30 cellular contexts compared by ENCODE assay signal in the genomic region with DNA sequence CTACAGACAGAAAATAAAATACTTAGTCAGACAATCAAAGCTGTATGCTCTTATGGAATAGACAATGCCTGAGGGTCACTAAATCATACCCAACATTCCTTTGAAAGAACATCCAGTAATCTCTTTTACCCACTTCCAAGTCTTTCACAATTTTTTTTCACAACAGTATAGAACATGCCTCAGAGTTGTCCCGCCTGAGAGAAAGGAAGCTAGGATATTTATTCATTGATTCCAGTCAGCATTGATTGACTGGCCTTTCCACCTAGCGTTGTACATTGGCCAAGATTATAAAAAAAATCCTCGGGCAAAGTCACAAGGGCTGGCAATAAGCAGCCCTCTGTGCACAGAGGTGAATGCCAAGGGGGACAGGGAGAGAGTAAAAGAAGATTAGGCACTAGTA.
DNase-seq lines count a peak whose midpoint lies in the region; ATAC-seq and TF ChIP-seq lines count a peak whose summit lies in the region.
"Had no signal": no experiment of that assay in that cellular context is flagged by ENCODE, and none has a peak within 500 bp of the region (broad histone marks: within the 10 kb centered on the region; RNA-seq: fewer than 3 reads in every experiment).

No MANE protein-coding gene starts in this region.

- CTCF ChIA-PET in mammary epithelial cell (lab: Charles Lee; ENCODE audit: low non-redundant PET) = no interaction called here

- 0% methylated on average over 3 of the region's 3 CpGs for WGBS in mammary epithelial cell (ENCODE audit: low coverage, missing lambda C conversion rate)

- H3K36me3 ChIP-seq in mammary epithelial cell (ENCODE audit: insufficient read depth, low read length) = no peaks in the 10 kb centered on the region
- H3K36me3 ChIP-seq: esophagus muscularis mucosa, HAP-1, Peyer's patch, prostate gland, SJCRH30, upper lobe of right lung, WERI-Rb-1 had no signal

- H4K20me1 ChIP-seq in mammary epithelial cell (ENCODE audit: insufficient read depth, low read length) = no peaks in the 10 kb centered on the region

- H3K9me3 ChIP-seq in mammary epithelial cell (replicated peaks; ENCODE audit: insufficient read depth, low read length) = peaks cover 4% of the 10 kb centered on the region
- H3K9me3 ChIP-seq: esophagus muscularis mucosa, HAP-1, Peyer's patch, prostate gland, SJCRH30, upper lobe of right lung had no signal

- H3K27ac ChIP-seq in mammary epithelial cell (ENCODE audit: insufficient read depth, low read depth, low read length) = peak overlapping the region; percentile 79
- H3K27ac ChIP-seq in foreskin keratinocyte = no peak overlapping the region
- H3K27ac ChIP-seq: coronary artery, esophagus muscularis mucosa, prostate gland, SJCRH30, upper lobe of right lung, WERI-Rb-1 had no signal

- no peak overlapping the region for H2AFZ ChIP-seq in mammary epithelial cell (ENCODE audit: low read depth, low read length)

- peak overlapping the region; percentile 15 for H3K9ac ChIP-seq in mammary epithelial cell (ENCODE audit: insufficient read depth, low read length)

- peak; percentile 11 for DNase-seq in LHCN-M2 (ENCODE audit: low read depth)
- peak; percentile 68 for DNase-seq in mammary epithelial cell
- peak; percentile 70 to 89 for DNase-seq in foreskin keratinocyte
- DNase-seq in omental fat pad (ENCODE audit: low spot score) = no peak
- DNase-seq in activated CD4-positive, alpha-beta T cell treated with anti-CD3 and anti-CD28 coated beads for 48 hours = no peak
- no peak for DNase-seq in cerebellum (ENCODE audit: low spot score)
- DNase-seq: activated CD4-positive, alpha-beta T cell treated with anti-CD3 and anti-CD28 coated beads for 4 hours; activated CD8-positive, alpha-beta memory T cell treated with anti-CD3 and anti-CD28 coated beads for 24 hours; activated naive CD4-positive, alpha-beta T cell treated with anti-CD3 and anti-CD28 coated beads, Interleukin-2, amount 50 U/mL, for 16 hours; activated T-cell treated with anti-CD3 and anti-CD28 coated beads for 4 hours; effector memory CD8-positive, alpha-beta T cell; GDM1; immature natural killer cell; left ventricle myocardium superior; natural killer cell; NCI-H146; NCI-H2107; nucleus accumbens; Peyer's patch; SJCRH30; stimulated activated naive CD4-positive, alpha-beta T cell; T1000; upper lobe of right lung; WERI-Rb-1 had no signal

- no peak overlapping the region for H3K4me3 ChIP-seq in mammary epithelial cell (replicated peaks in 1 of 3; ENCODE audit: insufficient read depth in 1 of 3, low read depth in 2 of 3, low read length in 3 of 3)
- H3K4me3 ChIP-seq: coronary artery, esophagus muscularis mucosa, HAP-1, Peyer's patch, prostate gland, SJCRH30, upper lobe of right lung had no signal

- H3K79me2 ChIP-seq in mammary epithelial cell (ENCODE audit: insufficient read depth, low read length) = no peaks in the 10 kb centered on the region

- no TSS peak for BruUV-seq in mammary epithelial cell (replicated peaks; lab: Mats Ljungman, UMichigan)

- no peaks in the 10 kb centered on the region for H3K27me3 ChIP-seq in mammary epithelial cell (ENCODE audit: insufficient read depth, low read length)
- H3K27me3 ChIP-seq in foreskin keratinocyte = no peaks in the 10 kb centered on the region
- H3K27me3 ChIP-seq: esophagus muscularis mucosa, Peyer's patch, SJCRH30, upper lobe of right lung had no signal

- ATAC-seq in foreskin keratinocyte = peak; percentile 68
- peak; percentile 54 for ATAC-seq in omental fat pad (ENCODE audit: low FRiP score)
- ATAC-seq in HG02981 (IDR thresholded peaks at IDR 0.05; ENCODE audit: unreplicated experiment) = no peak
- ATAC-seq in HG03095 (IDR thresholded peaks at IDR 0.05; ENCODE audit: unreplicated experiment) = no peak
- ATAC-seq: effector memory CD8-positive, alpha-beta T cell; left ventricle myocardium superior; natural killer cell; upper lobe of right lung had no signal

- peak overlapping the region; percentile 58 for H3K4me2 ChIP-seq in mammary epithelial cell (ENCODE audit: insufficient read depth, low read depth, low read length)

- no peak for TF ChIP-seq CTCF in mammary epithelial cell (conservative IDR thresholded peaks at IDR 0.05 in 1 of 2, IDR thresholded peaks at IDR 0.05 in 1 of 2; ENCODE audit: extremely low read depth in 1 of 2, insufficient read depth in 1 of 2, low read depth in 1 of 2, low read length in 2 of 2)
- TF ChIP-seq CTCF in foreskin keratinocyte (conservative IDR thresholded peaks at IDR 0.05) = no peak
- TF ChIP-seq CTCF in omental fat pad (IDR thresholded peaks at IDR 0.05) = no peak

- dilution Hi-C loops in mammary epithelial cell (cut with HindIII; ENCODE audit: low sequenced_read_pairs) = no loop called here

- intact Hi-C loops in mammary epithelial cell (cut with micrococcal nuclease) = loop anchor here (5.0 kb wide), 1 partner anchor 650 kb away; no protein-coding TSS in a partner anchor

- in situ Hi-C loops in mammary epithelial cell (cut with MboI; ENCODE audit: low sequenced_read_pairs in 2 of 2) = no loop called here

- H3K4me1 ChIP-seq in mammary epithelial cell (ENCODE audit: insufficient read depth, low read length) = peaks cover 26% of the 10 kb centered on the region
- peaks cover 9% of the 10 kb centered on the region for H3K4me1 ChIP-seq in foreskin keratinocyte
- H3K4me1 ChIP-seq: HAP-1, prostate gland, SJCRH30 had no signal

Comparison
In these comparisons a context has a peak if more than half of its experiments do, and no peak if none do; other contexts are left out.
1. DNase-seq: peak in LHCN-M2 (single experiment), mammary epithelial cell (single experiment) and foreskin keratinocyte (2 of 2); none in omental fat pad (single experiment), activated CD4-positive, alpha-beta T cell treated with anti-CD3 and anti-CD28 coated beads for 48 hours (single experiment) and cerebellum (single experiment).
2. ATAC-seq: peak in foreskin keratinocyte (single experiment) and omental fat pad (single experiment); none in HG02981 (single experiment) and HG03095 (single experiment).